ENCODE assay signal across 8 cellular contexts in genomic region chr1:22428672-22429071, GRCh38. TPM values are rescaled to one million over a fixed set of nuclear protein-coding genes. Genes with fewer than 3 reads are reported as not detected.
DNase-seq lines count a peak whose midpoint lies in the region; ATAC-seq, FAIRE-seq and TF ChIP-seq lines count a peak whose summit lies in the region.

No MANE protein-coding gene starts in this region.

- POLR2A ChIA-PET in SK-N-SH (lab: Yijun Ruan, JAX): no interaction called here
- POLR2A ChIA-PET in H1 (lab: Charles Lee; ENCODE audit: partially characterized antibody): no interaction called here

- no peaks in the 10 kb centered on the region for H3K23me2 ChIP-seq in H1 (ENCODE audit: low read depth, low read length)

- H3K27ac ChIP-seq in SK-N-SH (ENCODE audit: low read depth in 2 of 2, low read length in 1 of 2) (no peak overlapping the region), H1 (ENCODE audit: low read depth, low read length) (no peak overlapping the region), sigmoid colon (no peak overlapping the region)

- H3K18ac ChIP-seq in H1 (ENCODE audit: extremely low read depth, low read length): no peak overlapping the region

- no peak overlapping the region for H4K5ac ChIP-seq in H1 (ENCODE audit: insufficient read length, low read depth, low read length)

- H3K4me1 ChIP-seq in SK-N-SH (ENCODE audit: control insufficient read depth in 1 of 2, insufficient read depth in 2 of 2, low read depth in 1 of 2, low read length in 1 of 2) (no peaks in the 10 kb centered on the region), H1 (replicated peaks in 1 of 4; ENCODE audit: control insufficient read depth in 3 of 4, insufficient read depth in 4 of 4, low read length in 3 of 4) (no peaks in the 10 kb centered on the region), sigmoid colon (no peaks in the 10 kb centered on the region)

- H3K14ac ChIP-seq in H1 (ENCODE audit: insufficient read length): no peak overlapping the region

- H2AFZ ChIP-seq in SK-N-SH (ENCODE audit: low read depth) (peak overlapping the region; percentile 46; the same call in 1 of the 2 replicates), H1 (ENCODE audit: low read length) (no peak overlapping the region)

- H3K23ac ChIP-seq in H1 (ENCODE audit: insufficient read length): no peak overlapping the region

- H3K79me2 ChIP-seq in SK-N-SH (ENCODE audit: insufficient read depth) (no peaks in the 10 kb centered on the region), H1 (ENCODE audit: control insufficient read depth in 1 of 2, insufficient read depth in 2 of 2, low read length in 2 of 2) (no peaks in the 10 kb centered on the region)

- H3K36me3 ChIP-seq in SK-N-SH (replicated peaks in 1 of 2; ENCODE audit: control insufficient read depth in 1 of 2, insufficient read depth in 2 of 2, low read length in 1 of 2): no peaks in the 10 kb centered on the region
- H3K36me3 ChIP-seq in H1 (ENCODE audit: control insufficient read depth in 2 of 4, insufficient read depth in 4 of 4, low read length in 3 of 4): no peaks in the 10 kb centered on the region
- no peaks in the 10 kb centered on the region for H3K36me3 ChIP-seq in sigmoid colon

- TF ChIP-seq CTCF in HFF-Myc (IDR thresholded peaks at IDR 0.05; ENCODE audit: low read depth, low read length, missing control alignments): no peak
- TF ChIP-seq CTCF in SK-N-SH (IDR thresholded peaks at IDR 0.05): no peak
- TF ChIP-seq CTCF in H1 (IDR thresholded peaks at IDR 0.05; ENCODE audit: control extremely low read depth in 1 of 3, insufficient read depth in 1 of 3, low read depth in 1 of 3, low read length in 3 of 3): no peak
- TF ChIP-seq CTCF in sigmoid colon (IDR thresholded peaks at IDR 0.05): no peak
- TF ChIP-seq CTCF in GM13977 (IDR thresholded peaks at IDR 0.05; ENCODE audit: extremely low read depth, insufficient read depth, missing control alignments): no peak

- CTCF ChIA-PET in SK-N-SH (lab: Yijun Ruan, JAX) (interaction anchor here (4.7 to 8.3 kb wide), 2 partner anchors 9 to 212 kb away, joined by 19 to 49 read pairs; no protein-coding TSS in a partner anchor), H1 (lab: Charles Lee; ENCODE audit: partially characterized antibody) (interaction anchor here (0.6 to 0.9 kb wide), 3 partner anchors 12 to 628 kb away, joined by 3 to 4 read pairs (median 3); no protein-coding TSS in a partner anchor)

- TF ChIP-seq POLR2A in H1 (IDR thresholded peaks at IDR 0.05; ENCODE audit: control extremely low read depth in 1 of 2, low read depth in 2 of 2, low read length in 2 of 2) (no peak), sigmoid colon (IDR thresholded peaks at IDR 0.05) (no peak)

- no peak overlapping the region for H3K56ac ChIP-seq in H1 (replicated peaks; ENCODE audit: insufficient read length, low read depth, low read length)

- H2BK15ac ChIP-seq in H1 (ENCODE audit: low read length): no peak overlapping the region

- no peak overlapping the region for H4K91ac ChIP-seq in H1 (replicated peaks; ENCODE audit: insufficient read length, low read length)

- FAIRE-seq in H1 (lab: Jason Lieb, UNC): peak; percentile 87

- H3K27me3 ChIP-seq in SK-N-SH (ENCODE audit: insufficient read depth): no peaks in the 10 kb centered on the region; the same call in 1 of the 2 replicates
- no peaks in the 10 kb centered on the region for H3K27me3 ChIP-seq in H1 (replicated peaks in 1 of 4; ENCODE audit: control insufficient read depth in 3 of 4, extremely low read depth in 1 of 4, insufficient read depth in 3 of 4, low read length in 3 of 4)
- no peaks in the 10 kb centered on the region for H3K27me3 ChIP-seq in sigmoid colon

- H4K8ac ChIP-seq in H1 (ENCODE audit: extremely low read depth, insufficient read depth, low read length): no peak overlapping the region

- in situ Hi-C loops in GM13977 (cut with MboI; ENCODE audit: low pct_unique_long_range_greater_than_20kb, low sequenced_read_pairs, unreplicated experiment): no loop called here

- peak; percentile 63 for DNase-seq in COLO668 (lab: John Stamatoyannopoulos, UW; ENCODE audit: unreplicated experiment)
- DNase-seq in HFF-Myc (ENCODE audit: extremely low read depth, low read depth): no peak
- peak; percentile 47 for DNase-seq in SK-N-SH
- no peak for DNase-seq in H1 (ENCODE audit: low read depth in 1 of 2, low spot score in 2 of 2)
- peak; percentile 49 for DNase-seq in myocyte (ENCODE audit: low read depth)
- DNase-seq in sigmoid colon: no peak
- no peak for DNase-seq in GM13977 (ENCODE audit: low spot score)

- H2BK20ac ChIP-seq in H1 (ENCODE audit: low read length): no peak overlapping the region

- H3K4me3 ChIP-seq in HFF-Myc (replicated peaks; ENCODE audit: low read depth, low read length) (peak overlapping the region; percentile 44), SK-N-SH (ENCODE audit: low read depth in 2 of 2, low read length in 1 of 2) (peak overlapping the region in 1 of 2 experiments; percentile 6; a peak in 1 of 4 replicates), H1 (ENCODE audit: extremely low read depth in 1 of 4, insufficient read depth in 2 of 4, low read depth in 3 of 4, low read length in 4 of 4) (peak overlapping the region in 2 of 4 experiments; percentile 21 to 38; a peak in 2 of 8 replicates), sigmoid colon (peak overlapping the region in 2 of 4 donors; percentile 25 to 29)

- H3K4ac ChIP-seq in H1 (replicated peaks; ENCODE audit: insufficient read length, low read depth, low read length): no peak overlapping the region

- no peak overlapping the region for H3K4me2 ChIP-seq in SK-N-SH
- H3K4me2 ChIP-seq in H1 (ENCODE audit: insufficient read depth in 1 of 2, low read depth in 2 of 2, low read length in 2 of 2): peak overlapping the region in 1 of 2 experiments; percentile 10; a peak in 1 of 4 replicates

- H3K9me2 ChIP-seq in SK-N-SH: no peaks in the 10 kb centered on the region

- 52% methylated on average over 5 of the region's 5 CpGs for WGBS in SK-N-SH (ENCODE audit: low lambda C conversion rate)
- 82% methylated on average over 5 of the region's 5 CpGs; no CpG with 5 or more reads in 1 of the 2 experiments for WGBS in H1 (ENCODE audit: extremely low coverage in 1 of 2, insufficient coverage in 1 of 2, insufficient read length in 1 of 2, insufficient replicate concordance in 2 of 2, low coverage in 1 of 2, low lambda C conversion rate in 2 of 2, missing lambda C conversion rate in 1 of 2), 2 experiments
- WGBS in sigmoid colon, 2 donors: 28 to 38% methylated on average over 5 of the region's 5 CpGs

- ATAC-seq in HG03045 (IDR thresholded peaks at IDR 0.05; ENCODE audit: unreplicated experiment): no peak

- H3F3A ChIP-seq in SK-N-SH (replicated peaks; ENCODE audit: insufficient read depth): no peaks in the 10 kb centered on the region

- no peak for TF ChIP-seq RAD21 in SK-N-SH (IDR thresholded peaks at IDR 0.05; ENCODE audit: low read length)
- no peak for TF ChIP-seq RAD21 in H1 (IDR thresholded peaks at IDR 0.05 in 1 of 2, conservative IDR thresholded peaks at IDR 0.05 in 1 of 2; ENCODE audit: low read depth in 2 of 2, low read length in 2 of 2)

- no peak overlapping the region for H2AK5ac ChIP-seq in H1 (ENCODE audit: low read depth, low read length)

- TF ChIP-seq EP300 in SK-N-SH (IDR thresholded peaks at IDR 0.05; ENCODE audit: borderline replicate concordance in 1 of 2, low read depth in 1 of 2, low read length in 1 of 2): no peak
- no peak for TF ChIP-seq EP300 in H1 (IDR thresholded peaks at IDR 0.05; ENCODE audit: borderline replicate concordance in 1 of 2, low read depth in 2 of 2, low read length in 2 of 2)
- TF ChIP-seq EP300 in sigmoid colon (IDR thresholded peaks at IDR 0.05): no peak

- intact Hi-C loops in sigmoid colon (cut with DNase I): loop anchor here (10.0 kb wide), 1 partner anchor 506 kb away; no protein-coding TSS in a partner anchor

- H3K9ac ChIP-seq in SK-N-SH (no peak overlapping the region), H1 (replicated peaks in 1 of 4; ENCODE audit: extremely low read depth in 1 of 4, low read depth in 3 of 4, low read length in 3 of 4) (no peak overlapping the region)

- no peaks in the 10 kb centered on the region for H3K9me3 ChIP-seq in SK-N-SH
- H3K9me3 ChIP-seq in H1 (ENCODE audit: insufficient read depth in 2 of 2, low read depth in 1 of 2, low read length in 1 of 2): no peaks in the 10 kb centered on the region
- no peaks in the 10 kb centered on the region for H3K9me3 ChIP-seq in sigmoid colon

- H2BK5ac ChIP-seq in H1 (ENCODE audit: low read depth, low read length): no peak overlapping the region

- no peak overlapping the region for H2BK120ac ChIP-seq in H1 (replicated peaks; ENCODE audit: low read depth, low read length)

- H3K79me1 ChIP-seq in H1 (ENCODE audit: low read depth, low read length): no peaks in the 10 kb centered on the region

- H4K20me1 ChIP-seq in SK-N-SH (ENCODE audit: insufficient read depth): no peaks in the 10 kb centered on the region
- no peaks in the 10 kb centered on the region for H4K20me1 ChIP-seq in H1 (replicated peaks in 1 of 2; ENCODE audit: control insufficient read depth in 1 of 2, insufficient read depth in 2 of 2, low read length in 2 of 2)

- H2BK12ac ChIP-seq in H1 (ENCODE audit: low read depth, low read length): no peak overlapping the region

TF ChIP-seq in H1, 55 proteins besides CTCF, POLR2A, EP300 and RAD21 (continues in another document):
- TF ChIP-seq CBX5 (IDR thresholded peaks at IDR 0.05; ENCODE audit: low read depth, low read length): no peak
- TF ChIP-seq USF2 (IDR thresholded peaks at IDR 0.05; ENCODE audit: low read length): peak; percentile 90

RNA-seq across cellular contexts. Expression of gene ZBTB40, which starts 23.0 kb away (rescaled TPM):
- polyA plus RNA-seq in SK-N-SH (2012; rRNA removed) (5.0 and 7.8 TPM in 2 replicates), H1 (2011; rRNA removed) (3.1 and 5.1 TPM in 2 replicates), sigmoid colon (10 to 100 TPM in 1 of 3 donors, 1 to 10 TPM in 2; 1.8 to 10.3 (median 1.8) TPM)
- 1.7 and 2.2 TPM in 2 replicates for polyA plus RNA-seq in SK-N-SH (2012; cell fraction: cytosol; rRNA removed)
- polyA plus RNA-seq in SK-N-SH (2012; cell fraction: nucleus; rRNA removed): 40.6 and 45.3 TPM in 2 replicates
- 16.6 and 19.3 TPM in 2 replicates for total RNA-seq in H1 (2021; fragmentation: NEBNext Ultra II Directional; extraction: Animal tissue kit (Norgen Biotek cat#: 25700))
- polyA plus RNA-seq in H1 (2011; cell fraction: cytosol; rRNA removed): 4.9 TPM
- 20.2 TPM for polyA plus RNA-seq in H1 (2011; cell fraction: nucleus; rRNA removed)
- 5.6 to 12.9 TPM (median 9.5 TPM) in 4 replicates for polyA plus RNA-seq in H1 (2012, experiment 1 of 2)
- 1.8 TPM for polyA plus RNA-seq in H1 (2012, experiment 2 of 2)
- 7.7 TPM for polyA plus RNA-seq in H1 (2013, experiment 1 of 2)
- 6.6 TPM for polyA plus RNA-seq in H1 (2013, experiment 2 of 2)
- 12.5 and 17.9 TPM in 2 replicates for polyA minus RNA-seq in H1 (2011; rRNA and poly(A)+ RNA removed)
- 7.0 TPM for polyA minus RNA-seq in H1 (2011; cell fraction: cytosol; rRNA and poly(A)+ RNA removed)
- polyA minus RNA-seq in H1 (2011; cell fraction: nucleus; rRNA and poly(A)+ RNA removed): 11.8 TPM
- total RNA-seq in myocyte (19.0 and 19.9 TPM in 2 replicates), sigmoid colon (10 to 100 TPM; 14.3 to 22.2 (median 15.9) TPM)
- polyA plus RNA-seq in myocyte (2012): 8.7 TPM

Comparison
In these comparisons a context has a peak if more than half of its experiments do, and no peak if none do; other contexts are left out.
1. DNase-seq: peak in COLO668 (single experiment), SK-N-SH (single experiment) and myocyte (single experiment); none in HFF-Myc (single experiment), H1 (0 of 2), sigmoid colon (single experiment) and GM13977 (single experiment).